ENCODE assay signal across 23 cellular contexts in genomic region chr4:6620296-6620695, GRCh38.
"Had no signal": no experiment of that assay in that cellular context is flagged by ENCODE, and none has a peak within 500 bp of the region (broad histone marks: within the 10 kb centered on the region; RNA-seq: fewer than 3 reads in every experiment).

No MANE protein-coding gene starts in this region.

- H3K4me1 ChIP-seq: testis, transverse colon had no signal

- H3K27ac Mint-ChIP-seq: activated CD4-positive, alpha-beta T cell treated with anti-CD3 and anti-CD28 coated beads, Interleukin-2, amount 10 ng/mL, durations not matched to agents 7 days and 5 days; activated CD8-positive, alpha-beta T cell treated with anti-CD3 and anti-CD28 coated beads for 36 hours; activated naive CD4-positive, alpha-beta T cell treated with anti-CD3 and anti-CD28 coated beads, Interleukin-2, amount 50 U/mL, for 24 hours; activated T-helper 17 cell treated with anti-CD3 and anti-CD28 coated beads, Interleukin-2, amount 50 U/mL, for 72 hours; mesothelial cell of epicardium; progenitor cell of endocrine pancreas; T-helper 17 cell had no signal

- ATAC-seq: activated CD8-positive, alpha-beta T cell treated with anti-CD3 and anti-CD28 coated beads for 36 hours; activated T-helper 17 cell treated with anti-CD3 and anti-CD28 coated beads, Interleukin-2, amount 50 U/mL, for 72 hours; naive thymus-derived CD4-positive, alpha-beta T cell; T-helper 17 cell had no signal

- H3K27ac ChIP-seq: epithelial cell of prostate, testis, transverse colon had no signal

- H3K9me3 Mint-ChIP-seq: activated CD4-positive, alpha-beta T cell treated with anti-CD3 and anti-CD28 coated beads, Interleukin-2, amount 10 ng/mL, durations not matched to agents 7 days and 5 days; activated CD8-positive, alpha-beta T cell treated with anti-CD3 and anti-CD28 coated beads for 36 hours; activated naive CD4-positive, alpha-beta T cell treated with anti-CD3 and anti-CD28 coated beads, Interleukin-2, amount 50 U/mL, for 24 hours; activated T-cell treated with anti-CD3 and anti-CD28 coated beads, Interleukin-2, amount 50 U/mL, for 4 hours; activated T-helper 17 cell treated with anti-CD3 and anti-CD28 coated beads, Interleukin-2, amount 50 U/mL, for 72 hours; central memory CD8-positive, alpha-beta T cell had no signal

- H3K4me3 ChIP-seq: smooth muscle cell, testis, transverse colon had no signal

- H3K9me3 ChIP-seq: testis, transverse colon had no signal

- H3K4me1 Mint-ChIP-seq: activated CD4-positive, alpha-beta T cell treated with anti-CD3 and anti-CD28 coated beads, Interleukin-2, amount 10 ng/mL, durations not matched to agents 7 days and 5 days; activated naive CD4-positive, alpha-beta T cell treated with anti-CD3 and anti-CD28 coated beads, Interleukin-2, amount 50 U/mL, for 24 hours; activated T-helper 17 cell treated with anti-CD3 and anti-CD28 coated beads, Interleukin-2, amount 50 U/mL, for 72 hours; central memory CD8-positive, alpha-beta T cell; naive thymus-derived CD4-positive, alpha-beta T cell; T-helper 17 cell had no signal

- H3K27me3 Mint-ChIP-seq: activated CD4-positive, alpha-beta T cell treated with anti-CD3 and anti-CD28 coated beads, Interleukin-2, amount 10 ng/mL, durations not matched to agents 7 days and 5 days; activated CD8-positive, alpha-beta T cell treated with anti-CD3 and anti-CD28 coated beads for 36 hours; activated naive CD4-positive, alpha-beta T cell treated with anti-CD3 and anti-CD28 coated beads, Interleukin-2, amount 50 U/mL, for 24 hours; activated T-helper 17 cell treated with anti-CD3 and anti-CD28 coated beads, Interleukin-2, amount 50 U/mL, for 72 hours; central memory CD8-positive, alpha-beta T cell; naive thymus-derived CD4-positive, alpha-beta T cell; progenitor cell of endocrine pancreas; T-helper 17 cell had no signal

- H3K27me3 ChIP-seq: testis, transverse colon had no signal

- H3K4me3 Mint-ChIP-seq: activated CD4-positive, alpha-beta T cell treated with anti-CD3 and anti-CD28 coated beads, Interleukin-2, amount 10 ng/mL, durations not matched to agents 7 days and 5 days; activated CD8-positive, alpha-beta T cell treated with anti-CD3 and anti-CD28 coated beads for 36 hours; activated naive CD4-positive, alpha-beta T cell treated with anti-CD3 and anti-CD28 coated beads, Interleukin-2, amount 50 U/mL, for 24 hours; activated T-cell treated with anti-CD3 and anti-CD28 coated beads, Interleukin-2, amount 50 U/mL, for 4 hours; activated T-helper 17 cell treated with anti-CD3 and anti-CD28 coated beads, Interleukin-2, amount 50 U/mL, for 72 hours; central memory CD8-positive, alpha-beta T cell; mesothelial cell of epicardium; naive thymus-derived CD4-positive, alpha-beta T cell; T-helper 17 cell had no signal

- DNase-seq: activated CD4-positive, alpha-beta T cell treated with anti-CD3 and anti-CD28 coated beads, Interleukin-2, amount 10 ng/mL, durations not matched to agents 7 days and 5 days; activated CD4-positive, CD25-positive, alpha-beta regulatory T cell treated with anti-CD3 and anti-CD28 coated beads, Interleukin-2, amount 50 U/mL, for 72 hours; activated CD8-positive, alpha-beta T cell treated with anti-CD3 and anti-CD28 coated beads for 36 hours; activated gamma-delta T cell treated with Interleukin-2 at 50 U/mL for 16 hours; activated T-cell treated with anti-CD3 and anti-CD28 coated beads, Interleukin-2, amount 50 U/mL, for 4 hours; dermis blood vessel endothelial cell; effector CD4-positive, alpha-beta T cell; left cardiac atrium; mammary epithelial cell; naive thymus-derived CD4-positive, alpha-beta T cell; stimulated activated CD4-positive, alpha-beta T cell treated with anti-CD3 and anti-CD28 coated beads, Interleukin-15, amount 100 ng/mL, for 24 hours; stimulated activated CD4-positive, alpha-beta T cell treated with anti-CD3 and anti-CD28 coated beads, Interleukin-2, amount 100 ng/mL, for 24 hours; stimulated activated naive CD4-positive, alpha-beta T cell; T-helper 17 cell; testis; transverse colon had no signal
